8 cellular contexts compared by ENCODE assay signal in the genomic region with DNA sequence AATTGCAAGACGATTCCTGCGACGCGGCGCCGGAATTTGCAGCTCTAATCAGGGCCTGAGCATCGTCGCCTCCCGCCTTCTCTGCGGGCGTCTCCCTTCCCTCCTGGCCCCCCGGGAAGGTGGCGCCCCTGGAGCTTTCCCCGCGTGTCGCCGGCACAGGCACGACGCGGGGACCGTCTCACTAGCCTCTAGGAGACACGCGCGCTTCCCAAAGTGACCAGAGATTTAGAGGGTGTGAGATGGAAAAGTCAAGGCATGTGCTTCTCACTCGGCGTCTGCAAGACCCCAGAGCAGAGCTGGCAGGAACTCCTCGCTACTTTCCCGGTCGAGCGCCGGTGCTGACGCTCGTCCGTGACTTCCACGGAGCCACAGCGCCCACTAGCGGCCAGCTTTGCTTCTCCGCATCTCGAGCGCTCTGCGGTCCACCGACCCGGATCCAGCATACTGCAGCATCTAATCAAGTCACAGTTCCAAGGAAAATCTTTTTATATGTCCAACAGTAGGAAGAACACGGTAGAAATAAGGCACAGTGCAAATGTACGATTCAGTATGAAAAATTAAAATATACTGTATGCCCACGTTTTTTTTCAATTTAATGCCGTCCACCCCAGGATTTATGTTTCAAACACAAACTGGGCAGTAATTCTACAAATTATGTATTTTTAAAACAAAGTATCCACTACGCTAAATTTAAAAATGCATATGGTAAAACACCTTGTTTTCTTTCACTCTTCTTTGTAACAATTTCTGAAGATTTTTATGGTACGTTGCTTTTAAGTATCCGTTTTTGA. TPM values are rescaled to one million over a fixed set of nuclear protein-coding genes. Genes with fewer than 3 reads are reported as not detected.
A peak's percentile ranks its signal among the peaks of the same experiment; 100 is the strongest.
DNase-seq lines count a peak whose midpoint lies in the region; ATAC-seq, FAIRE-seq and TF ChIP-seq lines count a peak whose summit lies in the region.

No MANE protein-coding gene starts in this region.

- H3K9me3 ChIP-seq in astrocyte (ENCODE audit: insufficient read depth, low read depth, low read length) (no peaks in the 10 kb centered on the region), hepatocyte (ENCODE audit: low read depth) (no peaks in the 10 kb centered on the region)

- no peaks in the 10 kb centered on the region for H3K9me3 Mint-ChIP-seq in astrocyte (ENCODE audit: unreplicated experiment)

- peak overlapping the region; percentile 51 for H3K27ac Mint-ChIP-seq in astrocyte (ENCODE audit: unreplicated experiment)

- peak overlapping the region; percentile 78 for H3K9ac ChIP-seq in astrocyte (ENCODE audit: low read length)

- peak; percentile 44 for ATAC-seq in HG02642 (IDR thresholded peaks at IDR 0.05; ENCODE audit: poor library complexity, unreplicated experiment)
- no peak for ATAC-seq in HG03097 (IDR thresholded peaks at IDR 0.05; ENCODE audit: low FRiP score, unreplicated experiment)

- H3K9me2 ChIP-seq in hepatocyte (replicated peaks; ENCODE audit: insufficient read depth): no peaks in the 10 kb centered on the region

- H3K4me1 ChIP-seq in astrocyte (ENCODE audit: insufficient read depth, low read length) (peaks cover 7% of the 10 kb centered on the region), hepatocyte (ENCODE audit: insufficient read depth) (peaks cover 10% of the 10 kb centered on the region)

- H3K79me2 ChIP-seq in astrocyte (ENCODE audit: insufficient read depth, low read length) (peaks cover 41% of the 10 kb centered on the region), hepatocyte (peaks cover 34% of the 10 kb centered on the region)

- H3K4me3 ChIP-seq in astrocyte (ENCODE audit: insufficient read depth, low read depth, low read length) (peak overlapping the region; percentile 74), hepatocyte (peak overlapping the region; percentile 70), retinal pigment epithelial cell (ENCODE audit: low read length) (peak overlapping the region; percentile 61)

- H3K36me3 Mint-ChIP-seq in astrocyte (ENCODE audit: low read depth, unreplicated experiment): no peaks in the 10 kb centered on the region

- H3K36me3 ChIP-seq in astrocyte (ENCODE audit: insufficient read depth, low read length) (peaks cover 9% of the 10 kb centered on the region), hepatocyte (replicated peaks; ENCODE audit: insufficient read depth, low read depth) (no peaks in the 10 kb centered on the region)

- no peak for FAIRE-seq in astrocyte (lab: Jason Lieb, UNC)

- no peaks in the 10 kb centered on the region for H3K27me3 ChIP-seq in astrocyte (ENCODE audit: insufficient read depth, low read length)
- no peaks in the 10 kb centered on the region for H3K27me3 ChIP-seq in hepatocyte

- DNase-seq in NCI-H1417 (lab: John Stamatoyannopoulos, UW): peak; percentile 86 to 98 (median 93)
- peak; percentile 95 for DNase-seq in T-helper 9 cell
- peak; percentile 71 for DNase-seq in astrocyte (ENCODE audit: low read depth)
- DNase-seq in hepatocyte (ENCODE audit: low spot score): peak; percentile 96
- DNase-seq in retinal pigment epithelial cell (ENCODE audit: low read depth): peak; percentile 71

- peak overlapping the region; percentile 72 for H2AFZ ChIP-seq in astrocyte (ENCODE audit: low read depth, low read length)
- H2AFZ ChIP-seq in hepatocyte: peak overlapping the region; percentile 82

- peaks cover under 1% of the 10 kb centered on the region for H3K4me1 Mint-ChIP-seq in astrocyte (ENCODE audit: low read depth, unreplicated experiment)

- H4K20me1 ChIP-seq in astrocyte (ENCODE audit: insufficient read depth, low read length) (peaks cover 42% of the 10 kb centered on the region), hepatocyte (ENCODE audit: insufficient read depth, poor library complexity, severe bottlenecking) (peaks cover 11% of the 10 kb centered on the region)

- H3K27ac ChIP-seq in astrocyte (ENCODE audit: low read depth, low read length): peak overlapping the region; percentile 60
- H3K27ac ChIP-seq in hepatocyte: peak overlapping the region; percentile 82

- peak; percentile 99 for TF ChIP-seq CTCF in GM12873 (IDR thresholded peaks at IDR 0.05; ENCODE audit: insufficient read depth, low read depth, low read length, missing control alignments)
- TF ChIP-seq CTCF in astrocyte (IDR thresholded peaks at IDR 0.05; ENCODE audit: insufficient read depth, low read depth, low read length): peak; percentile 97
- peak; percentile 98 for TF ChIP-seq CTCF in hepatocyte (IDR thresholded peaks at IDR 0.05; ENCODE audit: poor library complexity)
- peak; percentile 96 for TF ChIP-seq CTCF in retinal pigment epithelial cell (conservative IDR thresholded peaks at IDR 0.05; ENCODE audit: low read depth, low read length)

- 8% methylated on average over 38 of the region's 50 CpGs for WGBS in hepatocyte (ENCODE audit: low lambda C conversion rate, missing lambda C conversion rate)

- H3K4me2 ChIP-seq in astrocyte (ENCODE audit: low read length) (peak overlapping the region; percentile 99), hepatocyte (peak overlapping the region; percentile 99)

- peak overlapping the region; percentile 86 for H3K4me3 Mint-ChIP-seq in astrocyte (ENCODE audit: unreplicated experiment)

- H3K27me3 Mint-ChIP-seq in astrocyte (ENCODE audit: low read depth, unreplicated experiment): no peaks in the 10 kb centered on the region

RNA-seq across cellular contexts. Expression of gene EFNB2, which starts 1.0 kb away (rescaled TPM):
- total RNA-seq in astrocyte: 93.2 and 93.4 TPM in 2 replicates
- 59.6 and 63.3 TPM in 2 replicates for total RNA-seq in hepatocyte
- polyA plus RNA-seq in hepatocyte: 57.7 and 62.4 TPM in 2 replicates

RNA-seq across cellular contexts. Expression of gene ARGLU1, which starts 31.5 kb away (rescaled TPM):
- total RNA-seq in astrocyte: 52.3 and 56.9 TPM in 2 replicates
- 104 and 126 TPM in 2 replicates for total RNA-seq in hepatocyte
- 121 and 168 TPM in 2 replicates for polyA plus RNA-seq in hepatocyte
